1 cellular context compared by ENCODE assay signal in genomic region chr16:2867987-2868789, GRCh38.
A peak's percentile ranks its signal among the peaks of the same experiment; 100 is the strongest.
TF ChIP-seq lines count a peak whose summit lies in the region.

No MANE protein-coding gene starts in this region.

TF ChIP-seq in HEK293, 187 proteins besides CTCF, POLR2A, EP300 and RAD21 (continued from another document and continues in another):
- TF ChIP-seq MZF1 (tag by site-specific recombination; IDR thresholded peaks at IDR 0.05; ENCODE audit: borderline replicate concordance) (peak; percentile 72; the same call in 1 of the 2 replicates), ZNF350 (tag by site-specific recombination; IDR thresholded peaks at IDR 0.05) (no peak), PRDM2 (tag by site-specific recombination; IDR thresholded peaks at IDR 0.05; ENCODE audit: borderline replicate concordance) (no peak), ZNF701 (tag by site-specific recombination; IDR thresholded peaks at IDR 0.05) (no peak), ZNF37A (tag by site-specific recombination; IDR thresholded peaks at IDR 0.05) (no peak), ZNF530 (tag by site-specific recombination; IDR thresholded peaks at IDR 0.05; ENCODE audit: low read depth) (no peak), ZNF266 (tag by site-specific recombination; IDR thresholded peaks at IDR 0.05; ENCODE audit: low read depth) (no peak), ZNF221 (tag by site-specific recombination; IDR thresholded peaks at IDR 0.05; ENCODE audit: borderline replicate concordance) (no peak), PRDM10 (tag by site-specific recombination; IDR thresholded peaks at IDR 0.05) (0 out of 2 replicates have a peak, but pooled peaks have one; percentile 28), KLF7 (tag by site-specific recombination; IDR thresholded peaks at IDR 0.05; ENCODE audit: borderline replicate concordance) (peak; percentile 83), ZBTB7A (tag by site-specific recombination; IDR thresholded peaks at IDR 0.05; ENCODE audit: low read depth) (peak; percentile 74; the same call in 1 of the 2 replicates), ZNF174 (tag by site-specific recombination; IDR thresholded peaks at IDR 0.05) (no peak), ZNF138 (tag by site-specific recombination; IDR thresholded peaks at IDR 0.05; ENCODE audit: borderline replicate concordance) (no peak), ZFP3 (tag by site-specific recombination; IDR thresholded peaks at IDR 0.05; ENCODE audit: low read depth) (no peak), ZNF624 (tag by site-specific recombination; IDR thresholded peaks at IDR 0.05) (no peak), ZNF362 (tag by site-specific recombination; IDR thresholded peaks at IDR 0.05) (no peak), ZNF660 (tag by site-specific recombination; IDR thresholded peaks at IDR 0.05) (peak; percentile 53), ZNF670 (tag by site-specific recombination; IDR thresholded peaks at IDR 0.05; ENCODE audit: low read depth) (no peak), ZNF214 (tag by site-specific recombination; IDR thresholded peaks at IDR 0.05; ENCODE audit: borderline replicate concordance) (no peak), ZNF175 (tag by site-specific recombination; IDR thresholded peaks at IDR 0.05) (no peak), ZNF600 (tag by site-specific recombination; IDR thresholded peaks at IDR 0.05) (peak; percentile 71; the same call in 1 of the 2 replicates), ZNF311 (tag by site-specific recombination; IDR thresholded peaks at IDR 0.05; ENCODE audit: borderline replicate concordance) (no peak), ZNF341 (tag by site-specific recombination; IDR thresholded peaks at IDR 0.05; ENCODE audit: low read depth) (peak; percentile 36; the same call in 1 of the 2 replicates), SCRT2 (tag by site-specific recombination; IDR thresholded peaks at IDR 0.05) (no peak), ZNF501 (tag by site-specific recombination; IDR thresholded peaks at IDR 0.05) (peak; percentile 92), ZNF292 (tag by site-specific recombination; IDR thresholded peaks at IDR 0.05; ENCODE audit: borderline replicate concordance, low read depth) (no peak), KLF17 (tag by site-specific recombination; IDR thresholded peaks at IDR 0.05) (peak; percentile 82), ZEB2 (tag by site-specific recombination; IDR thresholded peaks at IDR 0.05) (peak; percentile 90), ZNF488 (tag by site-specific recombination; IDR thresholded peaks at IDR 0.05) (no peak), ZNF2 (tag by site-specific recombination; IDR thresholded peaks at IDR 0.05) (peak; percentile 83), HIC1 (tag by site-specific recombination; IDR thresholded peaks at IDR 0.05) (peak; percentile 97), ZNF830 (tag by site-specific recombination; IDR thresholded peaks at IDR 0.05; ENCODE audit: low read depth) (no peak), ZNF223 (tag by site-specific recombination; IDR thresholded peaks at IDR 0.05) (no peak), ZNF184 (tag by site-specific recombination; IDR thresholded peaks at IDR 0.05) (0 out of 2 replicates have a peak, but pooled peaks have one; percentile 36), GLI4 (tag by site-specific recombination; IDR thresholded peaks at IDR 0.05) (no peak), TRIM28 (IDR thresholded peaks at IDR 0.05; ENCODE audit: borderline replicate concordance, low read length) (0 out of 2 replicates have a peak, but pooled peaks have one; percentile 27), ZNF146 (tag by site-specific recombination; IDR thresholded peaks at IDR 0.05) (no peak), ATF2 (tag by site-specific recombination; IDR thresholded peaks at IDR 0.05; ENCODE audit: low read depth) (peak; percentile 90), ZNF24 (tag by site-specific recombination; IDR thresholded peaks at IDR 0.05) (no peak; the same call in 1 of the 2 replicates), FEZF1 (tag by site-specific recombination; IDR thresholded peaks at IDR 0.05) (no peak), GLIS1 (tag by site-specific recombination; IDR thresholded peaks at IDR 0.05) (peak; percentile 41; the same call in 1 of the 2 replicates), ZBTB21 (tag by site-specific recombination; IDR thresholded peaks at IDR 0.05) (0 out of 2 replicates have a peak, but pooled peaks have one; percentile 74), TCF7L2 (IDR thresholded peaks at IDR 0.05; ENCODE audit: borderline replicate concordance, low read depth, low read length) (no peak), ZNF585B (tag by site-specific recombination; IDR thresholded peaks at IDR 0.05) (no peak), OSR2 (tag by site-specific recombination; IDR thresholded peaks at IDR 0.05) (no peak), ZNF513 (tag by site-specific recombination; IDR thresholded peaks at IDR 0.05) (no peak; the same call in 1 of the 2 replicates), ZNF561 (tag by site-specific recombination; IDR thresholded peaks at IDR 0.05; ENCODE audit: borderline replicate concordance) (peak; percentile 80; the same call in 1 of the 2 replicates)
